ENCODE assay signal across 20 cellular contexts in genomic region chr2:125073440-125073839, GRCh38.
"Had no signal": no experiment of that assay in that cellular context is flagged by ENCODE, and none has a peak within 500 bp of the region (broad histone marks: within the 10 kb centered on the region; RNA-seq: fewer than 3 reads in every experiment).

No MANE protein-coding gene starts in this region.

- DNase-seq: dermis blood vessel endothelial cell; effector memory CD4-positive, alpha-beta T cell; foreskin keratinocyte; heart left ventricle; left cardiac atrium; left lung; mesenchymal stem cell; midbrain; naive thymus-derived CD4-positive, alpha-beta T cell; stimulated activated CD4-positive, alpha-beta T cell treated with anti-CD3 and anti-CD28 coated beads, Interleukin-12 subunit alpha, Interleukin-12 subunit beta, amount 100 ng/mL, for 4 hours; stimulated activated CD4-positive, alpha-beta T cell treated with anti-CD3 and anti-CD28 coated beads, Interleukin-1b, Interleukin-23, amount 100 ng/mL, for 48 hours; stimulated activated CD4-positive, alpha-beta T cell treated with anti-CD3 and anti-CD28 coated beads, Interleukin-4, amount 100 ng/mL, for 1 hour; stimulated activated CD8-positive, alpha-beta memory T cell treated with anti-CD3 and anti-CD28 coated beads, Interleukin-4, amount 100 ng/mL, for 48 hours; stimulated activated naive CD4-positive, alpha-beta T cell; stimulated activated naive CD8-positive, alpha-beta T cell treated with anti-CD3 and anti-CD28 coated beads, Interleukin-15, amount 100 ng/mL, for 72 hours; transverse colon; upper lobe of right lung had no signal

- FAIRE-seq: endothelial cell of umbilical vein had no signal

- ATAC-seq: foreskin keratinocyte; gastroesophageal sphincter; heart left ventricle; left cardiac atrium; left lung; naive thymus-derived CD4-positive, alpha-beta T cell; sciatic nerve; stimulated activated naive CD8-positive, alpha-beta T cell treated with anti-CD3 and anti-CD28 coated beads, Interleukin-15, amount 100 ng/mL, for 72 hours; upper lobe of right lung had no signal
